Comparison of ENCODE assay signal across 16 cellular contexts in the genomic region with DNA sequence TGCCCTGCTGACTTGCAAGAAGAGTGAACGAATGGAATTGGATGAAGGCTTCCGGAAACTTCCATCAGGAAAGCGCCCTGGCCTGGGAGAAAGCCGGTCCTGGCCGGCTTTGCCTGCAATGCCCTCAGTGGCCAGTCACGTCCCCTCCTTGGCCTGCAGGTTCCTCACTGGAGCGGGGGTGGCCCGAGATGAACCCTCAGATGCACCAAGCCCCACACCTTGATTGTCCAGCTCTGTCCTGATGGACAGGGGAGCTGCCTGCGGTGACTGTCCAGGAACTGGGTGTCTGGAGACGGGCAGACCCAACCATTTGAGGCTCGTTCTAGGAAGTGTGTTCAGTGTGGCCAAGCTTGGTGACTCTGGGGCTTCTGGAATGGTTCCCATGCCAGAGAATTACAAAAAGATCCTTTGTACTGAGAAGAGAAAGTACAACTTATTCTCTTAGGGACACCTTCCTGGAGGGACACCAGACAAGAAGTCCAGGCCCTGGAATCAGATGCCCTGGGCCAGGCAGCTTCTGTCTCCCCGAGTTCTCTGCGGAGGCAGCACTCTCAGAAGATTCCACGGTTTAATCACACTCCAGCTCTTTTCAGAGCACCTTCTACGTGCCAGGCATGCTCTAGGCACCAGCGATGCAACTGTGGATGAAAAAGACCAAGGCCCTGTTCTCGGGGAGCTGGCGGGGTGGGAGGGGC. TPM values are rescaled to one million over a fixed set of nuclear protein-coding genes. Genes with fewer than 3 reads are reported as not detected.
DNase-seq lines count a peak whose midpoint lies in the region; ATAC-seq and TF ChIP-seq lines count a peak whose summit lies in the region.
"Had no signal": no experiment of that assay in that cellular context is flagged by ENCODE, and none has a peak within 500 bp of the region (broad histone marks: within the 10 kb centered on the region; RNA-seq: fewer than 3 reads in every experiment).

No MANE protein-coding gene starts in this region.

- peaks cover 32% of the 10 kb centered on the region for H3K27me3 Mint-ChIP-seq in chondrocyte (ENCODE audit: low read depth)

- H3K4me3 ChIP-seq in esophagus (ENCODE audit: low read depth in 1 of 2, low read length in 2 of 2) (no peak overlapping the region), suprapubic skin (no peak overlapping the region)

- no peak for ATAC-seq in Right ventricle myocardium superior (ENCODE audit: poor library complexity)
- ATAC-seq in GM18505 (IDR thresholded peaks at IDR 0.05; ENCODE audit: unreplicated experiment), result no peak

- no peak overlapping the region for H3K4me3 Mint-ChIP-seq in chondrocyte (ENCODE audit: unreplicated experiment)
- H3K4me3 Mint-ChIP-seq: CD4-positive, alpha-beta memory T cell had no signal

- peak overlapping the region; percentile 66 to 86 for H3K27ac ChIP-seq in esophagus (ENCODE audit: low read depth in 2 of 2, low read length in 1 of 2)
- peak overlapping the region; percentile 18 for H3K27ac ChIP-seq in suprapubic skin

- H3K4me1 ChIP-seq in esophagus (ENCODE audit: control insufficient read depth in 2 of 2, insufficient read depth in 2 of 2, low read length in 1 of 2) (peaks cover 0 to 16% of the 10 kb centered on the region in 2 donors), suprapubic skin (peaks cover 40% of the 10 kb centered on the region)

- TF ChIP-seq POLR2A in suprapubic skin (IDR thresholded peaks at IDR 0.05) (no peak), GM18505 (IDR thresholded peaks at IDR 0.05; ENCODE audit: borderline replicate concordance, extremely low read depth, insufficient read depth, insufficient read length) (no peak)

- no peaks in the 10 kb centered on the region for H3K4me1 Mint-ChIP-seq in chondrocyte (ENCODE audit: low read depth)
- H3K4me1 Mint-ChIP-seq: CD4-positive, alpha-beta memory T cell had no signal

- H3K9me3 Mint-ChIP-seq in chondrocyte (ENCODE audit: low read depth), result no peaks in the 10 kb centered on the region
- H3K9me3 Mint-ChIP-seq: CD4-positive, alpha-beta memory T cell had no signal

- TF ChIP-seq EP300 in suprapubic skin (IDR thresholded peaks at IDR 0.05), result no peak

- no peak overlapping the region for H3K27ac Mint-ChIP-seq in chondrocyte (ENCODE audit: unreplicated experiment)
- H3K27ac Mint-ChIP-seq: CD4-positive, alpha-beta memory T cell had no signal

- H3K27me3 ChIP-seq in esophagus (ENCODE audit: control insufficient read depth in 1 of 2, insufficient read depth in 2 of 2, low read length in 2 of 2) (no peaks in the 10 kb centered on the region), suprapubic skin (peaks cover 6% of the 10 kb centered on the region)

- no peaks in the 10 kb centered on the region for H3K36me3 ChIP-seq in esophagus (ENCODE audit: control insufficient read depth in 2 of 2, insufficient read depth in 2 of 2, low read length in 1 of 2)
- H3K36me3 ChIP-seq in suprapubic skin, result no peaks in the 10 kb centered on the region

- intact Hi-C loops in Right ventricle myocardium superior (cut with DNase I) (no loop called here), cardiac septum (cut with DNase I) (no loop called here)

- 81 to 83% methylated on average over 18 of the region's 18 CpGs for WGBS in esophagus, 2 donors
- 83% methylated on average over 13 of the region's 18 CpGs for WGBS in suprapubic skin

- H3K36me3 Mint-ChIP-seq in chondrocyte (ENCODE audit: low read depth), result no peaks in the 10 kb centered on the region
- H3K36me3 Mint-ChIP-seq: CD4-positive, alpha-beta memory T cell had no signal

- TF ChIP-seq CTCF in chondrocyte (IDR thresholded peaks at IDR 0.05) (no peak), suprapubic skin (IDR thresholded peaks at IDR 0.05) (no peak)

- no peaks in the 10 kb centered on the region for H3K9me3 ChIP-seq in esophagus (ENCODE audit: control insufficient read depth in 2 of 2, insufficient read depth in 1 of 2, low read depth in 1 of 2, low read length in 1 of 2)
- H3K9me3 ChIP-seq in suprapubic skin, result no peaks in the 10 kb centered on the region

- DNase-seq in Right ventricle myocardium superior (peak; percentile 2), cardiac septum (ENCODE audit: low spot score) (no peak), chondrocyte (ENCODE audit: low spot score) (peak; percentile 66), suprapubic skin (ENCODE audit: low spot score in 2 of 2) (no peak), iPS-NIHi11 (ENCODE audit: low spot score) (no peak)
- DNase-seq: Calu3; CD4-positive, alpha-beta memory T cell; COR-L47; DMS53; DMS79 treated with DMSO at 0.1 percent for 48 hours; GF-D8; GOT3; H7; HCEC 1CT had no signal

RNA-seq across cellular contexts. Expression of a gene that starts 17.1 kb away (rescaled TPM):
- total RNA-seq in Right ventricle myocardium superior (32.0 TPM), cardiac septum (39.7 TPM), chondrocyte (82.4 to 120 TPM (median 85.7 TPM) in 3 replicates), suprapubic skin (10 to 100 TPM; 28.4 to 95.4 (median 57.5) TPM)
- 100 to 1,000 TPM in 1 of 2 donors, 10 to 100 TPM in 1; 47.3 to 153 TPM for polyA plus RNA-seq in esophagus

Comparison
In these comparisons a context has a peak if more than half of its experiments do, and no peak if none do; other contexts are left out.
1. DNase-seq: peak in Right ventricle myocardium superior (single experiment) and chondrocyte (single experiment); none in cardiac septum (single experiment), suprapubic skin (0 of 2) and iPS-NIHi11 (single experiment).